Comparison of ENCODE assay signal across 9 cellular contexts in genomic region chr9:109967651-109968331, GRCh38.
A peak's percentile ranks its signal among the peaks of the same experiment; 100 is the strongest.
DNase-seq lines count a peak whose midpoint lies in the region; ATAC-seq and TF ChIP-seq lines count a peak whose summit lies in the region.
"Had no signal": no experiment of that assay in that cellular context is flagged by ENCODE, and none has a peak within 500 bp of the region (broad histone marks: within the 10 kb centered on the region; RNA-seq: fewer than 3 reads in every experiment).

No MANE protein-coding gene starts in this region.

- H3K27me3 Mint-ChIP-seq in activated naive CD4-positive, alpha-beta T cell treated with anti-CD3 and anti-CD28 coated beads for 36 hours (ENCODE audit: low read depth) = no peaks in the 10 kb centered on the region
- H3K27me3 Mint-ChIP-seq in activated T-cell treated with anti-CD3 and anti-CD28 coated beads, Interleukin-2, amount 50 U/mL, for 72 hours (ENCODE audit: low read depth) = peaks cover 13% of the 10 kb centered on the region

- H3K4me3 ChIP-seq in aorta (ENCODE audit: low read length in 2 of 2) = no peak overlapping the region

- no peak overlapping the region for H3K4me3 Mint-ChIP-seq in activated naive CD4-positive, alpha-beta T cell treated with anti-CD3 and anti-CD28 coated beads for 36 hours
- peak overlapping the region; percentile 47 to 64 for H3K4me3 Mint-ChIP-seq in activated T-cell treated with anti-CD3 and anti-CD28 coated beads, Interleukin-2, amount 50 U/mL, for 72 hours

- H3K9me3 Mint-ChIP-seq in activated naive CD4-positive, alpha-beta T cell treated with anti-CD3 and anti-CD28 coated beads for 36 hours = no peaks in the 10 kb centered on the region
- peaks cover 0 to 2% of the 10 kb centered on the region in 2 donors for H3K9me3 Mint-ChIP-seq in activated T-cell treated with anti-CD3 and anti-CD28 coated beads, Interleukin-2, amount 50 U/mL, for 72 hours

- no peaks in the 10 kb centered on the region for H3K9me3 ChIP-seq in aorta (ENCODE audit: control insufficient read depth, low read length)

- peak overlapping the region; percentile 85 for H3K27ac Mint-ChIP-seq in activated naive CD4-positive, alpha-beta T cell treated with anti-CD3 and anti-CD28 coated beads for 36 hours
- H3K27ac Mint-ChIP-seq in activated T-cell treated with anti-CD3 and anti-CD28 coated beads, Interleukin-2, amount 50 U/mL, for 72 hours = peak overlapping the region; percentile 56

- in situ Hi-C loops in GM13977 (cut with MboI; ENCODE audit: low pct_unique_long_range_greater_than_20kb, low sequenced_read_pairs, unreplicated experiment) = no loop called here

- ATAC-seq in HG03045 (IDR thresholded peaks at IDR 0.05; ENCODE audit: unreplicated experiment) (peak; percentile 30), GM18520 (IDR thresholded peaks at IDR 0.05; ENCODE audit: unreplicated experiment) (no peak), aorta (ENCODE audit: low FRiP score) (no peak)
- ATAC-seq in activated T-cell treated with anti-CD3 and anti-CD28 coated beads, Interleukin-2, amount 50 U/mL, for 72 hours (replicated peaks in 1 of 2) = peak; percentile 43 to 70
- ATAC-seq in stimulated activated naive CD8-positive, alpha-beta T cell treated with anti-CD3 and anti-CD28 coated beads, Interleukin-15, Interleukin-2, amounts not matched to agents 100 U/mL and 50 U/mL, for 24 hours = peak; percentile 53

- no peak overlapping the region for H3K27ac ChIP-seq in aorta (ENCODE audit: low read depth in 1 of 2, low read length in 2 of 2)

- peaks cover 68% of the 10 kb centered on the region for H3K4me1 Mint-ChIP-seq in activated naive CD4-positive, alpha-beta T cell treated with anti-CD3 and anti-CD28 coated beads for 36 hours (ENCODE audit: low read depth)
- H3K4me1 Mint-ChIP-seq in activated T-cell treated with anti-CD3 and anti-CD28 coated beads, Interleukin-2, amount 50 U/mL, for 72 hours (ENCODE audit: low read depth) = peaks cover 76% of the 10 kb centered on the region

- H3K27me3 ChIP-seq in aorta (ENCODE audit: control insufficient read depth in 1 of 2, insufficient read depth in 2 of 2, low read length in 1 of 2) = no peaks in the 10 kb centered on the region

- peak; percentile 34 for DNase-seq in activated naive CD4-positive, alpha-beta T cell treated with anti-CD3 and anti-CD28 coated beads for 36 hours
- DNase-seq in activated naive CD4-positive, alpha-beta T cell treated with anti-CD3 and anti-CD28 coated beads, Interleukin-2, amount 50 U/mL, for 16 hours = no peak
- DNase-seq in activated T-cell treated with anti-CD3 and anti-CD28 coated beads, Interleukin-2, amount 50 U/mL, for 72 hours = peak in 1 of 2 donors; percentile 38
- DNase-seq in stimulated activated naive CD8-positive, alpha-beta T cell treated with anti-CD3 and anti-CD28 coated beads, Interleukin-15, Interleukin-2, amounts not matched to agents 100 U/mL and 50 U/mL, for 24 hours = peak; percentile 20
- DNase-seq in GM13977 (ENCODE audit: low spot score) = no peak
- DNase-seq in aorta = no peak
- DNase-seq: stimulated activated CD4-positive, alpha-beta T cell treated with anti-CD3 and anti-CD28 coated beads, Interleukin-12 subunit alpha, Interleukin-12 subunit beta, amount 100 ng/mL, for 4 hours had no signal

- no peaks in the 10 kb centered on the region for H3K36me3 ChIP-seq in aorta (ENCODE audit: control insufficient read depth in 1 of 2, insufficient read depth in 2 of 2, low read length in 1 of 2)

- peaks cover 0 to 3% of the 10 kb centered on the region in 2 donors for H3K4me1 ChIP-seq in aorta (ENCODE audit: control insufficient read depth in 1 of 2, insufficient read depth in 2 of 2, low read length in 2 of 2)

- no peak for TF ChIP-seq CTCF in GM13977 (IDR thresholded peaks at IDR 0.05; ENCODE audit: extremely low read depth, insufficient read depth, missing control alignments)

- CTCF ChIA-PET in activated naive CD4-positive, alpha-beta T cell treated with anti-CD3 and anti-CD28 coated beads for 36 hours (lab: Charles Lee) = interaction anchor here (0.6 to 2.6 kb wide), 13 partner anchors 12 to 91 kb away, joined by 3 to 6 read pairs (median 3); no protein-coding TSS in a partner anchor

- H3K36me3 Mint-ChIP-seq in activated naive CD4-positive, alpha-beta T cell treated with anti-CD3 and anti-CD28 coated beads for 36 hours (ENCODE audit: low read depth) = no peaks in the 10 kb centered on the region
- H3K36me3 Mint-ChIP-seq in activated T-cell treated with anti-CD3 and anti-CD28 coated beads, Interleukin-2, amount 50 U/mL, for 72 hours (ENCODE audit: insufficient read depth in 2 of 2) = peaks cover 1 to 7% of the 10 kb centered on the region in 2 donors

- 72 to 81% methylated on average over 5 of the region's 5 CpGs for WGBS in aorta, 2 donors

- intact Hi-C loops in activated naive CD4-positive, alpha-beta T cell treated with anti-CD3 and anti-CD28 coated beads for 36 hours (cut with micrococcal nuclease) = loop anchor here (1.0 kb wide), 6 partner anchors 10 to 81 kb away; no protein-coding TSS in a partner anchor
- intact Hi-C loops in aorta (cut with DNase I) = no loop called here

Comparison
In these comparisons a context has a peak if more than half of its experiments do, and no peak if none do; other contexts are left out.
1. DNase-seq: peak in activated naive CD4-positive, alpha-beta T cell treated with anti-CD3 and anti-CD28 coated beads for 36 hours (single experiment) and stimulated activated naive CD8-positive, alpha-beta T cell treated with anti-CD3 and anti-CD28 coated beads, Interleukin-15, Interleukin-2, amounts not matched to agents 100 U/mL and 50 U/mL, for 24 hours (single experiment); none in activated naive CD4-positive, alpha-beta T cell treated with anti-CD3 and anti-CD28 coated beads, Interleukin-2, amount 50 U/mL, for 16 hours (single experiment), GM13977 (single experiment) and aorta (0 of 2).
2. ATAC-seq: peak in HG03045 (single experiment), activated T-cell treated with anti-CD3 and anti-CD28 coated beads, Interleukin-2, amount 50 U/mL, for 72 hours (2 of 2) and stimulated activated naive CD8-positive, alpha-beta T cell treated with anti-CD3 and anti-CD28 coated beads, Interleukin-15, Interleukin-2, amounts not matched to agents 100 U/mL and 50 U/mL, for 24 hours (single experiment); none in GM18520 (single experiment) and aorta (single experiment).